Comparison of ENCODE assay signal across 8 cellular contexts in genomic region chr9:120892748-120893584, GRCh38. TPM values are rescaled to one million over a fixed set of nuclear protein-coding genes. Genes with fewer than 3 reads are reported as not detected.
DNase-seq lines count a peak whose midpoint lies in the region; ATAC-seq lines count a peak whose summit lies in the region.

No MANE protein-coding gene starts in this region.

- peak; percentile 73 for ATAC-seq in GM18498 (IDR thresholded peaks at IDR 0.05; ENCODE audit: unreplicated experiment)

- peak; percentile 63 for DNase-seq in H4 (ENCODE audit: low spot score)
- DNase-seq in Kasumi-1 (lab: John Stamatoyannopoulos, UW): peak; percentile 96
- peak; percentile 74 for DNase-seq in T-helper 22 cell (ENCODE audit: low read depth)
- DNase-seq in dermis blood vessel endothelial cell: peak; percentile 97
- peak; percentile 55 to 67 for DNase-seq in stimulated activated CD4-positive, alpha-beta T cell treated with anti-CD3 and anti-CD28 coated beads, Interleukin-2, amount 100 ng/mL, for 24 hours
- no peak for DNase-seq in midbrain (lab: John Stamatoyannopoulos, UW)
- no peak for DNase-seq in NCI-H1930 (lab: John Stamatoyannopoulos, UW)

RNA-seq across cellular contexts. Expression of gene PHF19, which starts 16.0 kb away (rescaled TPM):
- total RNA-seq in H4 (2014; rRNA removed; shearing (Covaris generic)): 52.7 and 66.6 TPM in 2 replicates
- total RNA-seq in dermis blood vessel endothelial cell: 20.4 and 81.7 TPM in 2 replicates

RNA-seq across cellular contexts. Expression of gene TRAF1, which starts 33.6 kb away (rescaled TPM):
- 0.21 TPM in 2 replicates for total RNA-seq in H4 (2014; rRNA removed; shearing (Covaris generic))
- total RNA-seq in dermis blood vessel endothelial cell: 1.1 and 4.4 TPM in 2 replicates

RNA-seq across cellular contexts. Expression of gene PSMD5, which starts 50.2 kb away (rescaled TPM):
- total RNA-seq in H4 (2014; rRNA removed; shearing (Covaris generic)): 26.0 and 31.9 TPM in 2 replicates
- 21.8 and 33.9 TPM in 2 replicates for total RNA-seq in dermis blood vessel endothelial cell

Comparison
In these comparisons a context has a peak if more than half of its experiments do, and no peak if none do; other contexts are left out.
1. DNase-seq: peak in H4 (single experiment), Kasumi-1 (2 of 2), T-helper 22 cell (single experiment), dermis blood vessel endothelial cell (single experiment) and stimulated activated CD4-positive, alpha-beta T cell treated with anti-CD3 and anti-CD28 coated beads, Interleukin-2, amount 100 ng/mL, for 24 hours (2 of 2); none in midbrain (single experiment) and NCI-H1930 (0 of 2).